ENCODE assay signal across 1 cellular context in genomic region chr6:43724914-43725642, GRCh38.
A peak's percentile ranks its signal among the peaks of the same experiment; 100 is the strongest.
TF ChIP-seq lines count a peak whose summit lies in the region.

No MANE protein-coding gene starts in this region.

TF ChIP-seq in GM12878, 131 proteins besides CTCF, POLR2A, EP300 and RAD21 (continued from another document and continues in another):
- no peak for TF ChIP-seq PRDM15 (CRISPR knock-in tag; IDR thresholded peaks at IDR 0.05)
- peak; percentile 57; the same call in 1 of the 2 replicates for TF ChIP-seq ZBED1 (IDR thresholded peaks at IDR 0.05; ENCODE audit: borderline replicate concordance)
- no peak; the same call in 1 of the 2 replicates for TF ChIP-seq RFX5 (IDR thresholded peaks at IDR 0.05; ENCODE audit: low read depth, low read length)
- peak; percentile 33; the same call in 1 of the 2 replicates for TF ChIP-seq IRF5 (IDR thresholded peaks at IDR 0.05; ENCODE audit: borderline replicate concordance)
- peak; percentile 86 for TF ChIP-seq NR2F1 (conservative IDR thresholded peaks at IDR 0.05)
- no peak for TF ChIP-seq TAF1 (IDR thresholded peaks at IDR 0.05; ENCODE audit: borderline replicate concordance, low read depth, low read length)
- TF ChIP-seq ZNF274 (IDR thresholded peaks at IDR 0.05; ENCODE audit: insufficient read depth, insufficient read length), result no peak
- 0 out of 3 replicates have a peak, but pooled peaks of 1 of the 2 experiments have one; percentile 16 for TF ChIP-seq EGR1 (IDR thresholded peaks at IDR 0.05; ENCODE audit: borderline replicate concordance in 1 of 2, low read depth in 2 of 2, low read length in 2 of 2)
- peak; percentile 81 for TF ChIP-seq NBN (IDR thresholded peaks at IDR 0.05)
- TF ChIP-seq SPI1 (IDR thresholded peaks at IDR 0.05; ENCODE audit: borderline replicate concordance, insufficient read depth, low read depth, low read length), result no peak; the same call in 1 of the 2 replicates
- no peak for TF ChIP-seq CBX5 (IDR thresholded peaks at IDR 0.05; ENCODE audit: low read depth)
- TF ChIP-seq FOXM1 (IDR thresholded peaks at IDR 0.05; ENCODE audit: low read depth, low read length), result no peak
- no peak for TF ChIP-seq HSF1 (IDR thresholded peaks at IDR 0.05; ENCODE audit: low read depth, low read length)
- no peak for TF ChIP-seq PAX8 (IDR thresholded peaks at IDR 0.05)
- TF ChIP-seq CHD4 (IDR thresholded peaks at IDR 0.05), result no peak
- TF ChIP-seq RB1 (IDR thresholded peaks at IDR 0.05; ENCODE audit: borderline replicate concordance), result no peak; the same call in 1 of the 2 replicates
- TF ChIP-seq SUZ12 (IDR thresholded peaks at IDR 0.05; ENCODE audit: unreplicated experiment), result no peak
- peak; percentile 98 for TF ChIP-seq EED (IDR thresholded peaks at IDR 0.05; ENCODE audit: low read depth)
- no peak for TF ChIP-seq USF2 (IDR thresholded peaks at IDR 0.05; ENCODE audit: borderline replicate concordance, low read depth, low read length)
- no peak; the same call in 1 of the 2 replicates for TF ChIP-seq ATF2 (IDR thresholded peaks at IDR 0.05; ENCODE audit: low read length)
- TF ChIP-seq KLF5 (IDR thresholded peaks at IDR 0.05; ENCODE audit: partially characterized antibody), result no peak
- no peak for TF ChIP-seq RBBP5 (conservative IDR thresholded peaks at IDR 0.05)
- no peak for TF ChIP-seq RCOR1 (conservative IDR thresholded peaks at IDR 0.05; ENCODE audit: low read depth, low read length)
- TF ChIP-seq REST (IDR thresholded peaks at IDR 0.05; ENCODE audit: low read depth, low read length), result no peak
- peak; percentile 98 to 99 for TF ChIP-seq IKZF2 (IDR thresholded peaks at IDR 0.05)
- TF ChIP-seq YY1 (IDR thresholded peaks at IDR 0.05; ENCODE audit: low read depth, low read length), result no peak
- TF ChIP-seq CEBPB (IDR thresholded peaks at IDR 0.05; ENCODE audit: borderline replicate concordance in 1 of 2, low read depth in 2 of 2, low read length in 2 of 2), result peak in 1 of 2 experiments; percentile 93; a peak in 2 of 4 replicates
- TF ChIP-seq RUNX3 (IDR thresholded peaks at IDR 0.05; ENCODE audit: low read length), result peak; percentile 99
- peak; percentile 45; the same call in 1 of the 2 replicates for TF ChIP-seq NFIC (IDR thresholded peaks at IDR 0.05; ENCODE audit: low read depth, low read length)
- peak; percentile 98 for TF ChIP-seq GATAD2B (conservative IDR thresholded peaks at IDR 0.05; ENCODE audit: low read depth)
- no peak for TF ChIP-seq MTA3 (IDR thresholded peaks at IDR 0.05; ENCODE audit: borderline replicate concordance, low read length)
- peak; percentile 65; the same call in 1 of the 2 replicates for TF ChIP-seq ZNF217 (IDR thresholded peaks at IDR 0.05)
- TF ChIP-seq MLLT1 (IDR thresholded peaks at IDR 0.05), result peak; percentile 96
- TF ChIP-seq SMC3 (IDR thresholded peaks at IDR 0.05; ENCODE audit: borderline replicate concordance, low read length), result no peak
- no peak for TF ChIP-seq YBX1 (IDR thresholded peaks at IDR 0.05)
- TF ChIP-seq HDGF (IDR thresholded peaks at IDR 0.05), result 0 out of 2 replicates have a peak, but pooled peaks have one; percentile 63
- TF ChIP-seq SMAD1 (IDR thresholded peaks at IDR 0.05; ENCODE audit: low read depth, partially characterized antibody), result peak; percentile 93
- peak; percentile 86 for TF ChIP-seq ATF7 (IDR thresholded peaks at IDR 0.05; ENCODE audit: low read depth)
- no peak for TF ChIP-seq NKRF (conservative IDR thresholded peaks at IDR 0.05)
- no peak for TF ChIP-seq ZNF622 (IDR thresholded peaks at IDR 0.05)
- TF ChIP-seq NRF1 (conservative IDR thresholded peaks at IDR 0.05; ENCODE audit: low read depth, low read length), result peak; percentile 67
- TF ChIP-seq ZBTB11 (CRISPR knock-in tag; IDR thresholded peaks at IDR 0.05), result no peak
- no peak for TF ChIP-seq STAT3 (IDR thresholded peaks at IDR 0.05; ENCODE audit: low read depth, low read length)
- TF ChIP-seq BRCA1 (IDR thresholded peaks at IDR 0.05; ENCODE audit: low read depth, low read length), result no peak
- no peak for TF ChIP-seq FOS (IDR thresholded peaks at IDR 0.05; ENCODE audit: borderline replicate concordance, extremely low read depth, insufficient read length)
